8 cellular contexts compared by ENCODE assay signal in genomic region chr2:104434363-104434792, GRCh38.
A peak's percentile ranks its signal among the peaks of the same experiment; 100 is the strongest.
DNase-seq lines count a peak whose midpoint lies in the region; ATAC-seq and TF ChIP-seq lines count a peak whose summit lies in the region.

No MANE protein-coding gene starts in this region.

- no peak overlapping the region for H3K27ac Mint-ChIP-seq in activated naive CD8-positive, alpha-beta T cell treated with anti-CD3 and anti-CD28 coated beads, Interleukin-2, amount 10 ng/mL, durations not matched to agents 7 days and 5 days
- no peak overlapping the region for H3K27ac Mint-ChIP-seq in memory B cell

- H3K27me3 Mint-ChIP-seq in activated naive CD8-positive, alpha-beta T cell treated with anti-CD3 and anti-CD28 coated beads, Interleukin-2, amount 10 ng/mL, durations not matched to agents 7 days and 5 days = peaks cover 10% of the 10 kb centered on the region
- peaks cover 12% of the 10 kb centered on the region for H3K27me3 Mint-ChIP-seq in memory B cell

- H3K27ac ChIP-seq in esophagus muscularis mucosa (replicated peaks in 1 of 4) (no peak overlapping the region), testis (no peak overlapping the region)

- H3K9ac ChIP-seq in ES-I3 (ENCODE audit: low read depth, low read length) = peak overlapping the region; percentile 41; the same call in 1 of the 2 replicates

- TF ChIP-seq EP300 in esophagus muscularis mucosa (IDR thresholded peaks at IDR 0.05) = no peak

- no peaks in the 10 kb centered on the region for H3K36me3 Mint-ChIP-seq in activated naive CD8-positive, alpha-beta T cell treated with anti-CD3 and anti-CD28 coated beads, Interleukin-2, amount 10 ng/mL, durations not matched to agents 7 days and 5 days
- no peaks in the 10 kb centered on the region for H3K36me3 Mint-ChIP-seq in memory B cell

- no peak for ATAC-seq in activated naive CD8-positive, alpha-beta T cell treated with anti-CD3 and anti-CD28 coated beads, Interleukin-2, amount 10 ng/mL, durations not matched to agents 7 days and 5 days (ENCODE audit: low read depth)
- ATAC-seq in memory B cell (ENCODE audit: low read depth) (peak; percentile 22), GM21447 (IDR thresholded peaks at IDR 0.05; ENCODE audit: unreplicated experiment) (no peak)

- no peak for TF ChIP-seq POLR2A in esophagus muscularis mucosa (IDR thresholded peaks at IDR 0.05; ENCODE audit: low read depth)
- TF ChIP-seq POLR2A in testis (IDR thresholded peaks at IDR 0.05) = no peak

- no peaks in the 10 kb centered on the region for H3K36me3 ChIP-seq in ES-I3 (ENCODE audit: insufficient read depth, low read length)
- no peaks in the 10 kb centered on the region for H3K36me3 ChIP-seq in esophagus muscularis mucosa
- no peaks in the 10 kb centered on the region for H3K36me3 ChIP-seq in testis (ENCODE audit: low read depth, missing control alignments)

- H3K4me1 ChIP-seq in ES-I3 (ENCODE audit: insufficient read depth, low read length) (peaks cover 9% of the 10 kb centered on the region), esophagus muscularis mucosa (peaks cover 0 to 6% (median 0%) of the 10 kb centered on the region in 4 donors), testis (no peaks in the 10 kb centered on the region)

- H3K4me1 Mint-ChIP-seq in activated naive CD8-positive, alpha-beta T cell treated with anti-CD3 and anti-CD28 coated beads, Interleukin-2, amount 10 ng/mL, durations not matched to agents 7 days and 5 days = peaks cover 2% of the 10 kb centered on the region
- H3K4me1 Mint-ChIP-seq in memory B cell = peaks cover 10% of the 10 kb centered on the region

- H3K4me3 ChIP-seq in esophagus muscularis mucosa = peak overlapping the region in 1 of 4 donors; percentile 18
- H3K4me3 ChIP-seq in testis = peak overlapping the region in 1 of 2 donors; percentile 5

- DNase-seq in GM20000 (ENCODE audit: low spot score) (peak; percentile 24), HK-2 (ENCODE audit: unreplicated experiment) (peak; percentile 28), memory B cell (ENCODE audit: low spot score in 2 of 2) (no peak), esophagus muscularis mucosa (ENCODE audit: extremely low spot score) (no peak), testis (no peak)
- no peak for DNase-seq in activated naive CD8-positive, alpha-beta T cell treated with anti-CD3 and anti-CD28 coated beads, Interleukin-2, amount 10 ng/mL, durations not matched to agents 7 days and 5 days

- H3K4me3 Mint-ChIP-seq in activated naive CD8-positive, alpha-beta T cell treated with anti-CD3 and anti-CD28 coated beads, Interleukin-2, amount 10 ng/mL, durations not matched to agents 7 days and 5 days = peak overlapping the region; percentile 72
- H3K4me3 Mint-ChIP-seq in memory B cell = peak overlapping the region; percentile 84

- H3K27me3 ChIP-seq in esophagus muscularis mucosa (peaks cover 0 to 38% (median 0%) of the 10 kb centered on the region in 4 donors), testis (no peaks in the 10 kb centered on the region)

- intact Hi-C loops in esophagus muscularis mucosa (cut with DNase I) (no loop called here), testis (cut with DNase I; ENCODE audit: low total_unique reads) (no loop called here)

- no peak for TF ChIP-seq CTCF in GM20000 (IDR thresholded peaks at IDR 0.05; ENCODE audit: extremely low read depth, missing control alignments)
- no peak for TF ChIP-seq CTCF in esophagus muscularis mucosa (IDR thresholded peaks at IDR 0.05)
- TF ChIP-seq CTCF in testis (IDR thresholded peaks at IDR 0.05) = no peak

- H3K9me3 ChIP-seq in ES-I3 (ENCODE audit: control insufficient read depth, insufficient read depth, low read length) (no peaks in the 10 kb centered on the region), esophagus muscularis mucosa (no peaks in the 10 kb centered on the region), testis (no peaks in the 10 kb centered on the region)

- POLR2A ChIA-PET in activated naive CD8-positive, alpha-beta T cell treated with anti-CD3 and anti-CD28 coated beads, Interleukin-2, amount 10 ng/mL, durations not matched to agents 7 days and 5 days (lab: Charles Lee) = no interaction called here

- no peaks in the 10 kb centered on the region for H3K9me3 Mint-ChIP-seq in activated naive CD8-positive, alpha-beta T cell treated with anti-CD3 and anti-CD28 coated beads, Interleukin-2, amount 10 ng/mL, durations not matched to agents 7 days and 5 days
- H3K9me3 Mint-ChIP-seq in memory B cell = no peaks in the 10 kb centered on the region

- WGBS in esophagus muscularis mucosa = 6% methylated on average over 13 of the region's 13 CpGs
- WGBS in testis, 2 donors = 11 to 12% methylated on average over 13 of the region's 13 CpGs

Comparison
In these comparisons a context has a peak if more than half of its experiments do, and no peak if none do; other contexts are left out.
1. DNase-seq: peak in GM20000 (single experiment) and HK-2 (single experiment); none in activated naive CD8-positive, alpha-beta T cell treated with anti-CD3 and anti-CD28 coated beads, Interleukin-2, amount 10 ng/mL, durations not matched to agents 7 days and 5 days (single experiment), memory B cell (0 of 2), esophagus muscularis mucosa (single experiment) and testis (single experiment).